1 cellular context compared by ENCODE assay signal in genomic region chr4:3075652-3075981, GRCh38.
TF ChIP-seq lines count a peak whose summit lies in the region.

No MANE protein-coding gene starts in this region.

TF ChIP-seq in endothelial cell of umbilical vein, 7 proteins besides CTCF, POLR2A, EP300 and RAD21 (continued from another document):
- TF ChIP-seq JUN (IDR thresholded peaks at IDR 0.05; ENCODE audit: borderline replicate concordance, insufficient read depth, insufficient read length, low read depth), result no peak
- no peak for TF ChIP-seq MYC (IDR thresholded peaks at IDR 0.05; ENCODE audit: low read depth, low read length)
- no peak for TF ChIP-seq GATA2 (IDR thresholded peaks at IDR 0.05; ENCODE audit: insufficient read depth, insufficient read length, low read depth, low read length)
- no peak for TF ChIP-seq EZH2 (IDR thresholded peaks at IDR 0.05; ENCODE audit: borderline replicate concordance, low read depth, low read length, severe bottlenecking)
